In genomic region chr2:46145017-46145416, GRCh38 we compare ENCODE assay signal across 15 cellular contexts.
"Had no signal": no experiment of that assay in that cellular context is flagged by ENCODE, and none has a peak within 500 bp of the region (broad histone marks: within the 10 kb centered on the region; RNA-seq: fewer than 3 reads in every experiment).

No MANE protein-coding gene starts in this region.

- DNase-seq: effector memory CD4-positive, alpha-beta T cell; heart left ventricle; hippocampal formation; left colon; mucosa of descending colon; nucleus accumbens; ovary; stimulated activated CD4-positive, alpha-beta T cell treated with anti-CD3 and anti-CD28 coated beads, Interleukin-2, amount 100 ng/mL, for 48 hours; stomach; substantia nigra; transverse colon had no signal

- H3K27ac Mint-ChIP-seq: neural progenitor cell; stimulated activated memory B cell treated with anti-CD40 and anti-IgM and Interleukin-4, amounts not matched to agents 10 μg/mL and 1 μg/mL and 100 μg/mL, for 72 hours had no signal

- H3K4me3 Mint-ChIP-seq: naive thymus-derived CD8-positive, alpha-beta T cell; neural progenitor cell; stimulated activated memory B cell treated with anti-CD40 and anti-IgM and Interleukin-4, amounts not matched to agents 10 μg/mL and 1 μg/mL and 100 μg/mL, for 72 hours had no signal

- ATAC-seq: esophagus mucosa; heart left ventricle; left colon; mucosa of descending colon; stimulated activated memory B cell treated with anti-CD40 and anti-IgM and Interleukin-4, amounts not matched to agents 10 μg/mL and 1 μg/mL and 100 μg/mL, for 72 hours had no signal

- H3K9me3 Mint-ChIP-seq: naive thymus-derived CD8-positive, alpha-beta T cell; neural progenitor cell; stimulated activated memory B cell treated with anti-CD40 and anti-IgM and Interleukin-4, amounts not matched to agents 10 μg/mL and 1 μg/mL and 100 μg/mL, for 72 hours had no signal

- H3K27me3 Mint-ChIP-seq: naive thymus-derived CD8-positive, alpha-beta T cell; stimulated activated memory B cell treated with anti-CD40 and anti-IgM and Interleukin-4, amounts not matched to agents 10 μg/mL and 1 μg/mL and 100 μg/mL, for 72 hours had no signal
